In the genomic region with DNA sequence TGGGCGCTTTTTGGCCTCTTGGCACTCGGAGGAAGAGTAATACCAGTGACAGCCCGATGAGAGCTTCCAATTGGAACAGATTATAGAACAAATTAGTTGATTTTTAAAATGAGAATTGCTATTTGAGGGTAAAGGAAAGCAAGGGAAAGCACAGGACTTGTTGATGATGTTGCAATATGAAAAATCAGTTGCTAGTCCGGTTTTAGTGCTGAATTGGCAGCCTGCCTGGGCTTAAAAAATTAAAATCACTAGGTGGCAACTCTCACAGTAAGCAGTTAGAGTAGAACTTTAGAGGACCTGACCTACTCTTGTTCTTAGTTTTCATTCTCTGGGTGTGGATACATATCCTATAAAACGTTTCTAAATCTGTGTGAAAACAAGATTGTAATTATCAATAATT, we compare ENCODE assay signal across 10 cellular contexts. TPM values are rescaled to one million over a fixed set of nuclear protein-coding genes. Genes with fewer than 3 reads are reported as not detected.
DNase-seq lines count a peak whose midpoint lies in the region; ATAC-seq lines count a peak whose summit lies in the region.
"Had no signal": no experiment of that assay in that cellular context is flagged by ENCODE, and none has a peak within 500 bp of the region (broad histone marks: within the 10 kb centered on the region; RNA-seq: fewer than 3 reads in every experiment).

No MANE protein-coding gene starts in this region.

- H3K36me3 ChIP-seq in BLaER1 treated with 17β-estradiol and CSF1 and Interleukin-3, amounts not matched to agents 10 nM and 100 nM: peaks cover 45 to 53% (median 49%) of the 10 kb centered on the region in 11 experiments

- peaks cover 13 to 89% (median 54%) of the 10 kb centered on the region in 11 experiments; a peak in 18 of 22 replicates for H4K20me1 ChIP-seq in BLaER1 treated with 17β-estradiol and CSF1 and Interleukin-3, amounts not matched to agents 10 nM and 100 nM

- peak overlapping the region; percentile 81 to 97 (median 94); a peak in 17 of 22 replicates for H3K4me2 ChIP-seq in BLaER1 treated with 17β-estradiol and CSF1 and Interleukin-3, amounts not matched to agents 10 nM and 100 nM

- H3K9ac ChIP-seq in BLaER1 treated with 17β-estradiol and CSF1 and Interleukin-3, amounts not matched to agents 10 nM and 100 nM: peak overlapping the region in 4 of 11 experiments; percentile 45 to 96 (median 94); a peak in 4 of 22 replicates

- peaks cover 0 to 39% (median 16%) of the 10 kb centered on the region in 3 donors for H3K36me3 Mint-ChIP-seq in naive thymus-derived CD8-positive, alpha-beta T cell

- H3K27me3 ChIP-seq in BLaER1 treated with 17β-estradiol and CSF1 and Interleukin-3, amounts not matched to agents 10 nM and 100 nM: no peaks in the 10 kb centered on the region

- H3K4me3 Mint-ChIP-seq in naive thymus-derived CD8-positive, alpha-beta T cell: peak overlapping the region in 9 of 10 donors; percentile 22 to 92 (median 88)

- peak overlapping the region in 9 of 10 donors; percentile 8 to 98 (median 93) for H3K27ac Mint-ChIP-seq in naive thymus-derived CD8-positive, alpha-beta T cell

- POLR2A ChIA-PET in naive thymus-derived CD8-positive, alpha-beta T cell (lab: Charles Lee): no interaction called here

- no peaks in the 10 kb centered on the region for H3K9me3 Mint-ChIP-seq in naive thymus-derived CD8-positive, alpha-beta T cell

- H3K4me1 Mint-ChIP-seq in naive thymus-derived CD8-positive, alpha-beta T cell: peaks cover 10 to 68% (median 46%) of the 10 kb centered on the region in 4 donors

- DNase-seq in LoVo (ENCODE audit: low spot score) (peak; percentile 34), dermis blood vessel endothelial cell (peak; percentile 19), HCEC 1CT (no peak), SW480 (ENCODE audit: low spot score) (no peak), ACHN (no peak)
- DNase-seq in naive thymus-derived CD8-positive, alpha-beta T cell: no peak

- no peaks in the 10 kb centered on the region for H3K9me3 ChIP-seq in BLaER1 treated with 17β-estradiol and CSF1 and Interleukin-3, amounts not matched to agents 10 nM and 100 nM (replicated peaks in 1 of 11)
- H3K9me3 ChIP-seq: HAP-1 had no signal

- H3K4me1 ChIP-seq in BLaER1 treated with 17β-estradiol and CSF1 and Interleukin-3, amounts not matched to agents 10 nM and 100 nM: peaks cover 37 to 46% (median 41%) of the 10 kb centered on the region in 10 experiments

- H3K4me3 ChIP-seq in BLaER1 treated with 17β-estradiol and CSF1 and Interleukin-3, amounts not matched to agents 10 nM and 100 nM: no peak overlapping the region; a peak in 1 of 20 replicates

- no peak for ATAC-seq in naive thymus-derived CD8-positive, alpha-beta T cell
- no peak for ATAC-seq in HG02571 (IDR thresholded peaks at IDR 0.05; ENCODE audit: unreplicated experiment)

- 0 out of 22 replicates have a peak overlapping the region, but pooled peaks of 1 of the 11 experiments have one; percentile 4 for H3K27ac ChIP-seq in BLaER1 treated with 17β-estradiol and CSF1 and Interleukin-3, amounts not matched to agents 10 nM and 100 nM

- no peaks in the 10 kb centered on the region for H3K27me3 Mint-ChIP-seq in naive thymus-derived CD8-positive, alpha-beta T cell

- in situ Hi-C loops in ACHN (cut with HindIII; ENCODE audit: low pct_ligation_motif_present, low pct_unique_long_range_greater_than_20kb, low sequenced_read_pairs): no loop called here

RNA-seq across cellular contexts. Expression of a gene that starts 2.1 kb away (rescaled TPM):
- total RNA-seq in dermis blood vessel endothelial cell: not detected in 2 replicates
- 1 to 10 TPM in 1 of 2 experiments, not detected in 1; 2.9 TPM for total RNA-seq in naive thymus-derived CD8-positive, alpha-beta T cell
- not detected for polyA plus RNA-seq in naive thymus-derived CD8-positive, alpha-beta T cell
- total RNA-seq: glomerular endothelial cell had no signal

RNA-seq across cellular contexts. Expression of a gene that starts 50.6 kb away (rescaled TPM):
- total RNA-seq in dermis blood vessel endothelial cell: 9.0 and 13.6 TPM in 2 replicates
- total RNA-seq in naive thymus-derived CD8-positive, alpha-beta T cell: 100 to 1,000 TPM; 161 to 162 TPM
- polyA plus RNA-seq in naive thymus-derived CD8-positive, alpha-beta T cell: 10 to 100 TPM; 18.0 to 29.8 (median 21.9) TPM

RNA-seq across cellular contexts. Expression of a gene that starts 50.7 kb away (rescaled TPM):
- 41.9 and 61.8 TPM in 2 replicates for total RNA-seq in dermis blood vessel endothelial cell
- total RNA-seq in naive thymus-derived CD8-positive, alpha-beta T cell: 10 to 100 TPM; 52.2 to 52.5 TPM
- 100 to 1,000 TPM in 1 of 3 donors, 10 to 100 TPM in 2; 79.9 to 116 (median 100.0) TPM for polyA plus RNA-seq in naive thymus-derived CD8-positive, alpha-beta T cell

Comparison
In these comparisons a context has a peak if more than half of its experiments do, and no peak if none do; other contexts are left out.
1. DNase-seq: peak in LoVo (single experiment) and dermis blood vessel endothelial cell (single experiment); none in naive thymus-derived CD8-positive, alpha-beta T cell (0 of 10), HCEC 1CT (single experiment), SW480 (single experiment) and ACHN (single experiment).
2. RNA of a gene that starts 50.6 kb away (total RNA-seq): 161 to 162 TPM in naive thymus-derived CD8-positive, alpha-beta T cell; 9.0 to 13.6 TPM in dermis blood vessel endothelial cell; every median in the first group is over 10 times any median in the second.